24 cellular contexts compared by ENCODE assay signal in the genomic region with DNA sequence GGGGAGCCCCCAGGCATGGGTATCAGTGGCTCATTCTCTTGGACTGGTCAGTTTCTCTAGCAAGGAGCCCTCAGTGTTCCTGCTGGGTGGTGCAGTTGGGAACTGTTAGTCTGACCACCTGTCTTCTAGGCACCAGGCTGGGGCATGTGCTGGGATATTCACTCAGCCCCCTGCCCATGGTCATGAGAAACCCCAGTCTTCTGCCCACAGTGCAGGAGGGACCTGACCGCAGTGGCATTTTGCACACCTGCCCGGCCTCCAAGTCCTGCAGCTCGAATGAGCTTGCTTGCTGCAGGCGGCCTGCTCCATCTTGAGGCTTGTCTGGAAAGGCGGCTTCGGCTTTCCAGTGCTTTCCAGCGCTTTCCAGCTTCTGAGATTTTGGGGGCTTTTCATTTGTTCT.
"Had no signal": no experiment of that assay in that cellular context is flagged by ENCODE, and none has a peak within 500 bp of the region (broad histone marks: within the 10 kb centered on the region; RNA-seq: fewer than 3 reads in every experiment).

No MANE protein-coding gene starts in this region.

- H3K4me3 Mint-ChIP-seq: activated CD4-positive, alpha-beta T cell treated with anti-CD3 and anti-CD28 coated beads for 36 hours; activated CD8-positive, alpha-beta T cell treated with anti-CD3 and anti-CD28 coated beads for 36 hours; activated naive CD4-positive, alpha-beta T cell treated with anti-CD3 and anti-CD28 coated beads, Interleukin-2, amount 50 U/mL, for 24 hours; T-cell had no signal

- H3K4me2 ChIP-seq: PC-9 had no signal

- H3K27me3 Mint-ChIP-seq: activated CD4-positive, alpha-beta T cell treated with anti-CD3 and anti-CD28 coated beads for 36 hours; activated CD8-positive, alpha-beta T cell treated with anti-CD3 and anti-CD28 coated beads for 36 hours; activated naive CD4-positive, alpha-beta T cell treated with anti-CD3 and anti-CD28 coated beads, Interleukin-2, amount 50 U/mL, for 24 hours; T-cell had no signal

- H3K27ac Mint-ChIP-seq: activated CD4-positive, alpha-beta T cell treated with anti-CD3 and anti-CD28 coated beads for 36 hours; activated CD8-positive, alpha-beta T cell treated with anti-CD3 and anti-CD28 coated beads for 36 hours; activated naive CD4-positive, alpha-beta T cell treated with anti-CD3 and anti-CD28 coated beads, Interleukin-2, amount 50 U/mL, for 24 hours had no signal

- H3K27ac ChIP-seq: breast epithelium, PC-9, VCaP had no signal

- H3K4me1 ChIP-seq: breast epithelium had no signal

- H2AFZ ChIP-seq: PC-9 had no signal

- H3K27me3 ChIP-seq: breast epithelium had no signal

- FAIRE-seq: TTC549 had no signal

- H3K9me3 ChIP-seq: breast epithelium had no signal

- H3K9me3 Mint-ChIP-seq: activated naive CD4-positive, alpha-beta T cell treated with anti-CD3 and anti-CD28 coated beads, Interleukin-2, amount 50 U/mL, for 24 hours had no signal

- H3K36me3 ChIP-seq: breast epithelium had no signal

- DNase-seq: activated CD8-positive, alpha-beta memory T cell treated with anti-CD3 and anti-CD28 coated beads, Interleukin-2, amount 50 U/mL, for 48 hours; activated naive CD4-positive, alpha-beta T cell; activated T-cell treated with anti-CD3 and anti-CD28 coated beads, Interleukin-2, amount 50 U/mL, for 1 hour; aorta; caudate nucleus; Kasumi-1; NCI-H1092; NCI-H1417 treated with DMSO at 0.1 percent for 48 hours; NCI-H1694 treated with DMSO at 0.1 percent for 48 hours; NCI-H2029 treated with DMSO at 0.1 percent for 48 hours; NCI-H345; NCI-H510A treated with DMSO at 0.1 percent for 48 hours; NCI-H69; PC-9; SIG-M5; T-cell; T-helper 2 cell; T1000 had no signal

- H3K4me3 ChIP-seq: breast epithelium, PC-9 had no signal
